ENCODE assay signal across 1 cellular context in the genomic region with DNA sequence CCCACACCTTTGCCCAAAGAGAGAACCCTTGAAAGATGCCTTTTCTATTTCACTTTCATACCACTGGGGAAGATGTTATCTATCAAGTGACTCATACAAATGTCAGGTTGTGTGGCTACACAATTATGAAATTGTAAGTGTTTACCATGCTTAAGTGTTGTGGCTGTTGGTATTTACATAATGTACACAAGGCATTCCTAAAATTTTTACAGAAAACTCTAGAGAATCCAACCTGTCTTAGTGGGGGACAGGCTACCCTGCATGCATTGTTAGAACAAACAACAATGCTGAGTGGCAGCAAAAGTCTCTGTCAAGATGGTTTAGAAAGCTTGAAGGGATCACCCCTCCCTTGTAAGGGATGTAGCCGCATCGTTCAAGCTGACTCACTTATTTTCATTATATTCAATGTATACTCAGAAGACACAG.
TF ChIP-seq lines count a peak whose summit lies in the region.

No MANE protein-coding gene starts in this region.

TF ChIP-seq in GM12878, 131 proteins besides CTCF, POLR2A, EP300 and RAD21 (continued from another document):
- TF ChIP-seq HSF1 (IDR thresholded peaks at IDR 0.05; ENCODE audit: low read depth, low read length) = no peak
- TF ChIP-seq MTA3 (IDR thresholded peaks at IDR 0.05; ENCODE audit: borderline replicate concordance, low read length) = no peak
- TF ChIP-seq, protein P1, sequence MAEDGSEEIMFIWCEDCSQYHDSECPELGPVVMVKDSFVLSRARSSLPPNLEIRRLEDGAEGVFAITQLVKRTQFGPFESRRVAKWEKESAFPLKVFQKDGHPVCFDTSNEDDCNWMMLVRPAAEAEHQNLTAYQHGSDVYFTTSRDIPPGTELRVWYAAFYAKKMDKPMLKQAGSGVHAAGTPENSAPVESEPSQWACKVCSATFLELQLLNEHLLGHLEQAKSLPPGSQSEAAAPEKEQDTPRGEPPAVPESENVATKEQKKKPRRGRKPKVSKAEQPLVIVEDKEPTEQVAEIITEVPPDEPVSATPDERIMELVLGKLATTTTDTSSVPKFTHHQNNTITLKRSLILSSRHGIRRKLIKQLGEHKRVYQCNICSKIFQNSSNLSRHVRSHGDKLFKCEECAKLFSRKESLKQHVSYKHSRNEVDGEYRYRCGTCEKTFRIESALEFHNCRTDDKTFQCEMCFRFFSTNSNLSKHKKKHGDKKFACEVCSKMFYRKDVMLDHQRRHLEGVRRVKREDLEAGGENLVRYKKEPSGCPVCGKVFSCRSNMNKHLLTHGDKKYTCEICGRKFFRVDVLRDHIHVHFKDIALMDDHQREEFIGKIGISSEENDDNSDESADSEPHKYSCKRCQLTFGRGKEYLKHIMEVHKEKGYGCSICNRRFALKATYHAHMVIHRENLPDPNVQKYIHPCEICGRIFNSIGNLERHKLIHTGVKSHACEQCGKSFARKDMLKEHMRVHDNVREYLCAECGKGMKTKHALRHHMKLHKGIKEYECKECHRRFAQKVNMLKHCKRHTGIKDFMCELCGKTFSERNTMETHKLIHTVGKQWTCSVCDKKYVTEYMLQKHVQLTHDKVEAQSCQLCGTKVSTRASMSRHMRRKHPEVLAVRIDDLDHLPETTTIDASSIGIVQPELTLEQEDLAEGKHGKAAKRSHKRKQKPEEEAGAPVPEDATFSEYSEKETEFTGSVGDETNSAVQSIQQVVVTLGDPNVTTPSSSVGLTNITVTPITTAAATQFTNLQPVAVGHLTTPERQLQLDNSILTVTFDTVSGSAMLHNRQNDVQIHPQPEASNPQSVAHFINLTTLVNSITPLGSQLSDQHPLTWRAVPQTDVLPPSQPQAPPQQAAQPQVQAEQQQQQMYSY (CRISPR knock-in tag; IDR thresholded peaks at IDR 0.05) = no peak
- no peak for TF ChIP-seq RFX5 (IDR thresholded peaks at IDR 0.05; ENCODE audit: low read depth, low read length)
- no peak for TF ChIP-seq CEBPB (IDR thresholded peaks at IDR 0.05; ENCODE audit: borderline replicate concordance in 1 of 2, low read depth in 2 of 2, low read length in 2 of 2)
- no peak for TF ChIP-seq TCF7 (IDR thresholded peaks at IDR 0.05; ENCODE audit: borderline replicate concordance)
- TF ChIP-seq TARDBP (IDR thresholded peaks at IDR 0.05; ENCODE audit: borderline replicate concordance) = no peak
- no peak for TF ChIP-seq TCF3 (IDR thresholded peaks at IDR 0.05; ENCODE audit: borderline replicate concordance, insufficient read depth, low read depth, low read length)
- no peak for TF ChIP-seq SMC3 (IDR thresholded peaks at IDR 0.05; ENCODE audit: borderline replicate concordance, low read length)
- no peak for TF ChIP-seq BMI1 (IDR thresholded peaks at IDR 0.05; ENCODE audit: borderline replicate concordance)
- TF ChIP-seq SMAD5 (IDR thresholded peaks at IDR 0.05; ENCODE audit: low read depth) = no peak
- 0 out of 2 replicates have a peak, but pooled peaks have one; percentile 24 for TF ChIP-seq ATF7 (IDR thresholded peaks at IDR 0.05; ENCODE audit: low read depth)
- TF ChIP-seq NKRF (conservative IDR thresholded peaks at IDR 0.05) = no peak
- no peak for TF ChIP-seq SP1 (IDR thresholded peaks at IDR 0.05; ENCODE audit: low read depth, low read length)
- TF ChIP-seq PBX3 (IDR thresholded peaks at IDR 0.05; ENCODE audit: insufficient replicate concordance, low read depth, low read length) = peak; percentile 5
- peak; percentile 24; the same call in 1 of the 2 replicates for TF ChIP-seq JUNB (IDR thresholded peaks at IDR 0.05)
- no peak for TF ChIP-seq IRF4 (IDR thresholded peaks at IDR 0.05; ENCODE audit: low read depth, low read length)
- TF ChIP-seq BCL11A (IDR thresholded peaks at IDR 0.05; ENCODE audit: low read depth, low read length) = no peak
- TF ChIP-seq, protein P2, sequence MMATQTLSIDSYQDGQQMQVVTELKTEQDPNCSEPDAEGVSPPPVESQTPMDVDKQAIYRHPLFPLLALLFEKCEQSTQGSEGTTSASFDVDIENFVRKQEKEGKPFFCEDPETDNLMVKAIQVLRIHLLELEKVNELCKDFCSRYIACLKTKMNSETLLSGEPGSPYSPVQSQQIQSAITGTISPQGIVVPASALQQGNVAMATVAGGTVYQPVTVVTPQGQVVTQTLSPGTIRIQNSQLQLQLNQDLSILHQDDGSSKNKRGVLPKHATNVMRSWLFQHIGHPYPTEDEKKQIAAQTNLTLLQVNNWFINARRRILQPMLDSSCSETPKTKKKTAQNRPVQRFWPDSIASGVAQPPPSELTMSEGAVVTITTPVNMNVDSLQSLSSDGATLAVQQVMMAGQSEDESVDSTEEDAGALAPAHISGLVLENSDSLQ (IDR thresholded peaks at IDR 0.05) = peak; percentile 43; the same call in 1 of the 2 replicates
